1 cellular context compared by ENCODE assay signal in the genomic region with DNA sequence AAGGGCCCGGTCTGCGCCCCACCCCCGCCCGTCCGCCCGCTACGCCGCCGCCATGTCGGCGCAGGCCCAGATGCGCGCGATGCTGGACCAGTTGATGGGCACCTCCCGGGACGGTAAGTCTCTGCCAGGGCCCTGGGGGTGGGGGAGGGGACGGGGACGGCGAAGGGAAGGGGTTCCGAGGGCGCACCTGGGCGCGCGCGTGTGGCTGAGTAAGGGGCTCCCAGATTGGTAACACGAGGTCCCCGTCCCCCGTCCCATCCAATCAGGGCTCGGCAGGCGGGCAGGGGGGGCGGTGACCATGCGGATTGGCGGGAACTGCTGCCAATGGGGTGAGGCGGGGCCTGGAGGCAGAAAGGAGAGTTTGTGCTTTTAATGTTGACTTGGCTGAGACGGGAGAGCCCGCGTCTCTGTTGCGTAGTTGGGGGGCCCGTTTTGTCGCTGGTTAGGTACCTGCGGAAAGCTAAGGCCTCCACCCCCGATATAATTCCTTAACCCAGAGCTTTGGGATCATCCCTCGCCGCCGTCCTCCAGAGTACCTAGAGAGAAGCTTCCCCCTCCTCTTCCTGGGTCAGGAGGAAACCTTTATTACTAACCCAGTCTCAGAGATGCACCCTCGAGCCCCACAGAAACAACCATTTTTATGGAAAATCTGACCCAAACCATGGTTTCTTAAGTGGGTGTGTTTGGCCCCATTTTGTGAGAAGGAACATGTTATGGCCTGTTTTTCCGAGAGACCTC.
A peak's percentile ranks its signal among the peaks of the same experiment; 100 is the strongest.
TF ChIP-seq lines count a peak whose summit lies in the region.

No MANE protein-coding gene starts in this region.

TF ChIP-seq in HEK293, 187 proteins besides CTCF, POLR2A, EP300 and RAD21 (continued from another document and continues in another):
- TF ChIP-seq PATZ1 (tag by site-specific recombination; IDR thresholded peaks at IDR 0.05), result peak; percentile 57; the same call in 1 of the 2 replicates
- TF ChIP-seq ZNF350 (tag by site-specific recombination; IDR thresholded peaks at IDR 0.05), result no peak
- peak; percentile 84 for TF ChIP-seq ZBTB48 (tag by site-specific recombination; IDR thresholded peaks at IDR 0.05)
- no peak for TF ChIP-seq ZNF133 (tag by site-specific recombination; IDR thresholded peaks at IDR 0.05)
- no peak for TF ChIP-seq ZNF501 (tag by site-specific recombination; IDR thresholded peaks at IDR 0.05)
- no peak for TF ChIP-seq ZNF530 (tag by site-specific recombination; IDR thresholded peaks at IDR 0.05; ENCODE audit: low read depth)
- TF ChIP-seq PRDM1 (tag by site-specific recombination; IDR thresholded peaks at IDR 0.05), result no peak
- 0 out of 2 replicates have a peak, but pooled peaks have one; percentile 7 for TF ChIP-seq ZXDB (tag by site-specific recombination; IDR thresholded peaks at IDR 0.05)
- TF ChIP-seq ZNF16 (tag by site-specific recombination; IDR thresholded peaks at IDR 0.05; ENCODE audit: low read depth), result no peak
- no peak for TF ChIP-seq OSR2 (tag by site-specific recombination; IDR thresholded peaks at IDR 0.05)
- no peak for TF ChIP-seq ZBTB7A (tag by site-specific recombination; IDR thresholded peaks at IDR 0.05; ENCODE audit: low read depth)
- no peak for TF ChIP-seq ZBTB1 (tag by site-specific recombination; IDR thresholded peaks at IDR 0.05)
- TF ChIP-seq ZNF292 (tag by site-specific recombination; IDR thresholded peaks at IDR 0.05; ENCODE audit: borderline replicate concordance, low read depth), result no peak
- TF ChIP-seq, protein P1, sequence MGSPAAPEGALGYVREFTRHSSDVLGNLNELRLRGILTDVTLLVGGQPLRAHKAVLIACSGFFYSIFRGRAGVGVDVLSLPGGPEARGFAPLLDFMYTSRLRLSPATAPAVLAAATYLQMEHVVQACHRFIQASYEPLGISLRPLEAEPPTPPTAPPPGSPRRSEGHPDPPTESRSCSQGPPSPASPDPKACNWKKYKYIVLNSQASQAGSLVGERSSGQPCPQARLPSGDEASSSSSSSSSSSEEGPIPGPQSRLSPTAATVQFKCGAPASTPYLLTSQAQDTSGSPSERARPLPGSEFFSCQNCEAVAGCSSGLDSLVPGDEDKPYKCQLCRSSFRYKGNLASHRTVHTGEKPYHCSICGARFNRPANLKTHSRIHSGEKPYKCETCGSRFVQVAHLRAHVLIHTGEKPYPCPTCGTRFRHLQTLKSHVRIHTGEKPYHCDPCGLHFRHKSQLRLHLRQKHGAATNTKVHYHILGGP (tag by site-specific recombination; IDR thresholded peaks at IDR 0.05), result no peak
- no peak for TF ChIP-seq ZNF449 (tag by site-specific recombination; IDR thresholded peaks at IDR 0.05)
- no peak for TF ChIP-seq ZNF548 (tag by site-specific recombination; IDR thresholded peaks at IDR 0.05)
- TF ChIP-seq ZNF423 (tag by site-specific recombination; IDR thresholded peaks at IDR 0.05), result no peak
- TF ChIP-seq ATF2 (tag by site-specific recombination; IDR thresholded peaks at IDR 0.05; ENCODE audit: low read depth), result no peak
- TF ChIP-seq ZNF354C (tag by site-specific recombination; IDR thresholded peaks at IDR 0.05; ENCODE audit: borderline replicate concordance, low read depth), result no peak
- peak; percentile 47; the same call in 1 of the 2 replicates for TF ChIP-seq YY2 (tag by site-specific recombination; IDR thresholded peaks at IDR 0.05)
- TF ChIP-seq ZSCAN4 (tag by site-specific recombination; IDR thresholded peaks at IDR 0.05), result no peak
- no peak for TF ChIP-seq GFI1B (tag by site-specific recombination; IDR thresholded peaks at IDR 0.05)
- TF ChIP-seq BCL11A (tag by site-specific recombination; IDR thresholded peaks at IDR 0.05; ENCODE audit: low read depth), result no peak
- peak; percentile 97 for TF ChIP-seq SP2 (tag by site-specific recombination; IDR thresholded peaks at IDR 0.05)
- TF ChIP-seq ZNF561 (tag by site-specific recombination; IDR thresholded peaks at IDR 0.05; ENCODE audit: borderline replicate concordance), result peak; percentile 27; the same call in 1 of the 2 replicates
- TF ChIP-seq ZNF223 (tag by site-specific recombination; IDR thresholded peaks at IDR 0.05), result no peak
- TF ChIP-seq ZSCAN5A (tag by site-specific recombination; IDR thresholded peaks at IDR 0.05), result no peak
- peak; percentile 8; the same call in 1 of the 2 replicates for TF ChIP-seq ZNF664 (tag by site-specific recombination; IDR thresholded peaks at IDR 0.05)
- TF ChIP-seq ZNF670 (tag by site-specific recombination; IDR thresholded peaks at IDR 0.05; ENCODE audit: low read depth), result no peak
- no peak for TF ChIP-seq ZNF2 (tag by site-specific recombination; IDR thresholded peaks at IDR 0.05)
- TF ChIP-seq HOXD13 (CRISPR knock-in tag; IDR thresholded peaks at IDR 0.05; ENCODE audit: borderline replicate concordance), result no peak
- no peak for TF ChIP-seq ZBTB49 (tag by site-specific recombination; IDR thresholded peaks at IDR 0.05; ENCODE audit: low read depth)
- TF ChIP-seq ZNF155 (tag by site-specific recombination; IDR thresholded peaks at IDR 0.05), result no peak
- peak; percentile 33; the same call in 1 of the 2 replicates for TF ChIP-seq ZNF629 (tag by site-specific recombination; IDR thresholded peaks at IDR 0.05)
- TF ChIP-seq, protein P2, sequence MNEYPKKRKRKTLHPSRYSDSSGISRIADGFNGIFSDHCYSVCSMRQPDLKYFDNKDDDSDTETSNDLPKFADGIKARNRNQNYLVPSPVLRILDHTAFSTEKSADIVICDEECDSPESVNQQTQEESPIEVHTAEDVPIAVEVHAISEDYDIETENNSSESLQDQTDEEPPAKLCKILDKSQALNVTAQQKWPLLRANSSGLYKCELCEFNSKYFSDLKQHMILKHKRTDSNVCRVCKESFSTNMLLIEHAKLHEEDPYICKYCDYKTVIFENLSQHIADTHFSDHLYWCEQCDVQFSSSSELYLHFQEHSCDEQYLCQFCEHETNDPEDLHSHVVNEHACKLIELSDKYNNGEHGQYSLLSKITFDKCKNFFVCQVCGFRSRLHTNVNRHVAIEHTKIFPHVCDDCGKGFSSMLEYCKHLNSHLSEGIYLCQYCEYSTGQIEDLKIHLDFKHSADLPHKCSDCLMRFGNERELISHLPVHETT (tag by site-specific recombination; IDR thresholded peaks at IDR 0.05), result no peak
- TF ChIP-seq ZBTB20 (tag by site-specific recombination; IDR thresholded peaks at IDR 0.05), result peak; percentile 98
- TF ChIP-seq ZNF544 (tag by site-specific recombination; IDR thresholded peaks at IDR 0.05), result no peak
- peak; percentile 78; the same call in 1 of the 2 replicates for TF ChIP-seq GLIS1 (tag by site-specific recombination; IDR thresholded peaks at IDR 0.05)
- TF ChIP-seq ZNF19 (tag by site-specific recombination; IDR thresholded peaks at IDR 0.05; ENCODE audit: low read depth), result no peak
- no peak for TF ChIP-seq ZNF768 (tag by site-specific recombination; IDR thresholded peaks at IDR 0.05)
- peak; percentile 76 for TF ChIP-seq SP3 (tag by site-specific recombination; IDR thresholded peaks at IDR 0.05)
- no peak for TF ChIP-seq ZNF792 (tag by site-specific recombination; IDR thresholded peaks at IDR 0.05)
- TF ChIP-seq ZNF704 (tag by site-specific recombination; IDR thresholded peaks at IDR 0.05), result no peak
- TF ChIP-seq ZNF707 (tag by site-specific recombination; IDR thresholded peaks at IDR 0.05), result no peak
- no peak for TF ChIP-seq ZFP3 (tag by site-specific recombination; IDR thresholded peaks at IDR 0.05; ENCODE audit: low read depth)
- TF ChIP-seq ZNF48 (tag by site-specific recombination; IDR thresholded peaks at IDR 0.05), result no peak
- TF ChIP-seq, protein P3, sequence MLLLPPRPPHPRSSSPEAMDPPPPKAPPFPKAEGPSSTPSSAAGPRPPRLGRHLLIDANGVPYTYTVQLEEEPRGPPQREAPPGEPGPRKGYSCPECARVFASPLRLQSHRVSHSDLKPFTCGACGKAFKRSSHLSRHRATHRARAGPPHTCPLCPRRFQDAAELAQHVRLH (tag by site-specific recombination; IDR thresholded peaks at IDR 0.05), result no peak
- TF ChIP-seq ZNF211 (tag by site-specific recombination; IDR thresholded peaks at IDR 0.05; ENCODE audit: low read depth), result no peak
